Comparison of ENCODE assay signal across 8 cellular contexts in genomic region chr3:70064194-70064787, GRCh38.
DNase-seq lines count a peak whose midpoint lies in the region; ATAC-seq, FAIRE-seq and TF ChIP-seq lines count a peak whose summit lies in the region.

No MANE protein-coding gene starts in this region.

- H3K4me1 ChIP-seq in Caco-2 = no peaks in the 10 kb centered on the region

- intact Hi-C loops in Caco-2 (cut with micrococcal nuclease; ENCODE audit: unreplicated experiment) = loop anchor here (1.0 to 2.0 kb wide), 2 partner anchors 295 to 1589 kb away; no protein-coding TSS in a partner anchor

- no TSS peak for BruUV-seq in Caco-2 (replicated peaks; lab: Mats Ljungman, UMichigan)

- CTCF ChIA-PET in Caco-2 (lab: Charles Lee) = interaction anchor here (0.6 kb wide), 2 partner anchors 40 to 1590 kb away, joined by 3 read pairs; no protein-coding TSS in a partner anchor
- CTCF ChIA-PET in activated CD8-positive, alpha-beta memory T cell treated with anti-CD3 and anti-CD28 coated beads, Interleukin-2, amount 10 ng/mL, durations not matched to agents 7 days and 5 days (lab: Charles Lee) = no interaction called here

- H3K27me3 Mint-ChIP-seq in Caco-2 (ENCODE audit: insufficient read depth, unreplicated experiment) = peaks cover 8% of the 10 kb centered on the region
- H3K27me3 Mint-ChIP-seq in T-helper 17 cell = peaks cover 19% of the 10 kb centered on the region
- H3K27me3 Mint-ChIP-seq in activated CD8-positive, alpha-beta memory T cell treated with anti-CD3 and anti-CD28 coated beads, Interleukin-2, amount 10 ng/mL, durations not matched to agents 7 days and 5 days = no peaks in the 10 kb centered on the region

- no peak overlapping the region for H3K4me3 Mint-ChIP-seq in Caco-2 (ENCODE audit: unreplicated experiment)
- no peak overlapping the region for H3K4me3 Mint-ChIP-seq in T-helper 17 cell
- H3K4me3 Mint-ChIP-seq in activated CD8-positive, alpha-beta memory T cell treated with anti-CD3 and anti-CD28 coated beads, Interleukin-2, amount 10 ng/mL, durations not matched to agents 7 days and 5 days = no peak overlapping the region

- no peaks in the 10 kb centered on the region for H3K36me3 ChIP-seq in Caco-2 (ENCODE audit: control insufficient read depth, insufficient read depth, low read length)

- no peaks in the 10 kb centered on the region for H3K9me3 Mint-ChIP-seq in Caco-2 (ENCODE audit: unreplicated experiment)
- no peaks in the 10 kb centered on the region for H3K9me3 Mint-ChIP-seq in activated CD8-positive, alpha-beta memory T cell treated with anti-CD3 and anti-CD28 coated beads, Interleukin-2, amount 10 ng/mL, durations not matched to agents 7 days and 5 days (ENCODE audit: low read depth)

- no peak overlapping the region for H3K27ac Mint-ChIP-seq in Caco-2 (ENCODE audit: unreplicated experiment)
- no peak overlapping the region for H3K27ac Mint-ChIP-seq in T-helper 17 cell
- no peak overlapping the region for H3K27ac Mint-ChIP-seq in activated CD8-positive, alpha-beta memory T cell treated with anti-CD3 and anti-CD28 coated beads, Interleukin-2, amount 10 ng/mL, durations not matched to agents 7 days and 5 days

- H3K27me3 ChIP-seq in Caco-2 (replicated peaks; ENCODE audit: control insufficient read depth, insufficient read depth, low read length) = no peaks in the 10 kb centered on the region

- H3K4me1 Mint-ChIP-seq in Caco-2 (ENCODE audit: low read depth, unreplicated experiment) (no peaks in the 10 kb centered on the region), T-helper 17 cell (no peaks in the 10 kb centered on the region)
- H3K4me1 Mint-ChIP-seq in activated CD8-positive, alpha-beta memory T cell treated with anti-CD3 and anti-CD28 coated beads, Interleukin-2, amount 10 ng/mL, durations not matched to agents 7 days and 5 days = no peaks in the 10 kb centered on the region

- H3K9me3 ChIP-seq in Caco-2 (no peaks in the 10 kb centered on the region), T-helper 17 cell (ENCODE audit: control insufficient read depth, low read length, poor library complexity, severe bottlenecking) (no peaks in the 10 kb centered on the region)

- H3K36me3 Mint-ChIP-seq in Caco-2 (ENCODE audit: insufficient read depth, unreplicated experiment) (no peaks in the 10 kb centered on the region), T-helper 17 cell (ENCODE audit: low read depth) (no peaks in the 10 kb centered on the region)
- H3K36me3 Mint-ChIP-seq in activated CD8-positive, alpha-beta memory T cell treated with anti-CD3 and anti-CD28 coated beads, Interleukin-2, amount 10 ng/mL, durations not matched to agents 7 days and 5 days = no peaks in the 10 kb centered on the region

- no peak for ATAC-seq in T-helper 17 cell
- no peak for ATAC-seq in HG02798 (IDR thresholded peaks at IDR 0.05; ENCODE audit: poor library complexity, unreplicated experiment)
- ATAC-seq in activated CD8-positive, alpha-beta memory T cell treated with anti-CD3 and anti-CD28 coated beads, Interleukin-2, amount 10 ng/mL, durations not matched to agents 7 days and 5 days = no peak

- POLR2A ChIA-PET in Caco-2 (lab: Charles Lee) = no interaction called here

- TF ChIP-seq CTCF in Caco-2 (IDR thresholded peaks at IDR 0.05; ENCODE audit: insufficient read depth in 1 of 2, low read depth in 1 of 2, low read length in 1 of 2, severe bottlenecking in 1 of 2, unreplicated experiment in 1 of 2) = peak; percentile 60 to 61
- peak; percentile 74 for TF ChIP-seq CTCF in choroid plexus epithelial cell (conservative IDR thresholded peaks at IDR 0.05; ENCODE audit: low read depth, low read length)

- peak; percentile 69 for FAIRE-seq in GM19239 (lab: Jason Lieb, UNC)

- H3K4me3 ChIP-seq in Caco-2 (ENCODE audit: low read depth, low read length) (no peak overlapping the region), choroid plexus epithelial cell (ENCODE audit: low read depth, low read length) (no peak overlapping the region)

- DNase-seq in Caco-2 = peak in 1 of 2 experiments; percentile 28
- DNase-seq in GM19239 (ENCODE audit: insufficient read length, low spot score) = peak; percentile 3
- DNase-seq in NCI-H69 (lab: John Stamatoyannopoulos, UW) = peak; percentile 3
- DNase-seq in choroid plexus epithelial cell (ENCODE audit: low read depth) = peak; percentile 75
- DNase-seq in middle frontal gyrus (ENCODE audit: extremely low spot score, low spot score) = peak; percentile 64
- no peak for DNase-seq in T-helper 17 cell
- no peak for DNase-seq in activated CD8-positive, alpha-beta memory T cell treated with anti-CD3 and anti-CD28 coated beads, Interleukin-2, amount 10 ng/mL, durations not matched to agents 7 days and 5 days

Comparison
In these comparisons a context has a peak if more than half of its experiments do, and no peak if none do; other contexts are left out.
1. DNase-seq: peak in GM19239 (single experiment), NCI-H69 (single experiment), choroid plexus epithelial cell (single experiment) and middle frontal gyrus (single experiment); none in T-helper 17 cell (0 of 3) and activated CD8-positive, alpha-beta memory T cell treated with anti-CD3 and anti-CD28 coated beads, Interleukin-2, amount 10 ng/mL, durations not matched to agents 7 days and 5 days (single experiment).